Comparison of ENCODE assay signal across 8 cellular contexts in genomic region chr12:108701779-108702435, GRCh38. TPM values are rescaled to one million over a fixed set of nuclear protein-coding genes. Genes with fewer than 3 reads are reported as not detected.
DNase-seq lines count a peak whose midpoint lies in the region; ATAC-seq and TF ChIP-seq lines count a peak whose summit lies in the region.
"Had no signal": no experiment of that assay in that cellular context is flagged by ENCODE, and none has a peak within 500 bp of the region (broad histone marks: within the 10 kb centered on the region; RNA-seq: fewer than 3 reads in every experiment).

No MANE protein-coding gene starts in this region.

- peak overlapping the region; percentile 48 for H2BK5ac ChIP-seq in IMR-90 (ENCODE audit: low read depth, low read length, poor library complexity, severe bottlenecking)

- no peak for TF ChIP-seq EP300 in stomach (IDR thresholded peaks at IDR 0.05)

- H3K9me1 ChIP-seq in IMR-90 (ENCODE audit: insufficient read depth, low read length), result peaks cover 28% of the 10 kb centered on the region

- H3K27ac ChIP-seq in IMR-90 (ENCODE audit: insufficient read depth, low read length), result peak overlapping the region; percentile 91
- H3K27ac ChIP-seq in angular gyrus (ENCODE audit: low read depth, low read length), result peak overlapping the region; percentile 60
- peak overlapping the region; percentile 12 for H3K27ac ChIP-seq in iPS-18a (ENCODE audit: low read length)
- H3K27ac ChIP-seq in stomach, result peak overlapping the region; percentile 13 to 93 (median 56)

- H4K8ac ChIP-seq in IMR-90 (ENCODE audit: low read depth in 2 of 2, low read length in 2 of 2), result peak overlapping the region; percentile 39 to 56; a peak in 3 of 4 replicates

- peak overlapping the region; percentile 16 for H2BK20ac ChIP-seq in IMR-90 (ENCODE audit: low read depth, low read length)

- no peak overlapping the region for H2AK9ac ChIP-seq in IMR-90 (replicated peaks; ENCODE audit: low read depth, low read length, poor library complexity)

- intact Hi-C loops in IMR-90 (cut with micrococcal nuclease), result no loop called here
- intact Hi-C loops in stomach (cut with DNase I; ENCODE audit: low total_unique reads), result no loop called here

- H4K91ac ChIP-seq in IMR-90 (ENCODE audit: insufficient read depth, low read depth, low read length), result peak overlapping the region; percentile 68; the same call in 1 of the 2 replicates

- H3K18ac ChIP-seq in IMR-90 (ENCODE audit: low read depth, low read length), result peak overlapping the region; percentile 26

- peak; percentile 63 for DNase-seq in IMR-90
- DNase-seq in stomach, result no peak
- DNase-seq in NCI-H146 (lab: John Stamatoyannopoulos, UW), result no peak
- DNase-seq: NCI-H526 had no signal

- H3K23ac ChIP-seq in IMR-90 (ENCODE audit: low read depth, low read length), result peak overlapping the region; percentile 96

- H2AFZ ChIP-seq in IMR-90 (replicated peaks; ENCODE audit: low read length, poor library complexity), result no peak overlapping the region

- no TSS peak for BruUV-seq in IMR-90 (replicated peaks; lab: Mats Ljungman, UMichigan)

- H2BK15ac ChIP-seq in IMR-90 (ENCODE audit: low read depth, low read length), result no peak overlapping the region

- H4K5ac ChIP-seq in IMR-90 (ENCODE audit: low read depth, low read length), result peak overlapping the region; percentile 66

- peak overlapping the region; percentile 63 for H3K56ac ChIP-seq in IMR-90 (ENCODE audit: extremely low read depth, insufficient read depth, low read length)

- peak overlapping the region; percentile 75; the same call in 1 of the 2 replicates for H2AK5ac ChIP-seq in IMR-90 (ENCODE audit: low read depth, low read length)

- 0% methylated on average over 1 of the region's 5 CpGs; no CpG with 5 or more reads in 1 of the 2 experiments for WGBS in IMR-90 (ENCODE audit: extremely low coverage in 2 of 2, insufficient read length in 1 of 2), 2 experiments
- 25 to 33% (median 29%) methylated on average over 5 of the region's 5 CpGs for WGBS in stomach, 5 donors

- H3K14ac ChIP-seq in IMR-90 (replicated peaks; ENCODE audit: low read depth, low read length), result peak overlapping the region; percentile 68

- peaks cover 93% of the 10 kb centered on the region for H4K20me1 ChIP-seq in IMR-90 (ENCODE audit: insufficient read depth, low read length)

- H3K4me3 ChIP-seq in IMR-90 (ENCODE audit: insufficient read depth, low read depth, low read length) (no peak overlapping the region), iPS-18a (ENCODE audit: low read length) (no peak overlapping the region), stomach (no peak overlapping the region)

- H3K27me3 ChIP-seq in IMR-90 (ENCODE audit: control insufficient read depth, insufficient read depth, low read length) (no peaks in the 10 kb centered on the region), iPS-18a (ENCODE audit: control insufficient read depth, insufficient read depth, low read length) (no peaks in the 10 kb centered on the region), stomach (no peaks in the 10 kb centered on the region)

- TF ChIP-seq CTCF in IMR-90 (conservative IDR thresholded peaks at IDR 0.05; ENCODE audit: low read depth, low read length) (no peak), stomach (IDR thresholded peaks at IDR 0.05) (no peak)

- in situ Hi-C loops in IMR-90 (cut with MboI; ENCODE audit: low sequenced_read_pairs), result no loop called here

- H2BK120ac ChIP-seq in IMR-90 (ENCODE audit: low read depth, low read length), result peak overlapping the region; percentile 38

- POLR2A ChIA-PET in IMR-90 (lab: Charles Lee; ENCODE audit: unreplicated experiment), result no interaction called here

- no peaks in the 10 kb centered on the region for H3K9me3 ChIP-seq in IMR-90 (ENCODE audit: control insufficient read depth, insufficient read depth, low read length)
- no peaks in the 10 kb centered on the region for H3K9me3 ChIP-seq in iPS-18a (ENCODE audit: control insufficient read depth, low read depth, low read length)
- H3K9me3 ChIP-seq in stomach, result no peaks in the 10 kb centered on the region

- peak overlapping the region; percentile 64 for H3K4me2 ChIP-seq in IMR-90 (ENCODE audit: low read depth, low read length)

- H3K36me3 ChIP-seq in IMR-90 (ENCODE audit: control insufficient read depth, insufficient read depth, low read length) (peaks cover 28% of the 10 kb centered on the region), iPS-18a (ENCODE audit: control insufficient read depth, low read depth, low read length) (peaks cover 25% of the 10 kb centered on the region), stomach (peaks cover 0 to 36% (median 23%) of the 10 kb centered on the region in 4 donors)

- H3K4me1 ChIP-seq in IMR-90 (ENCODE audit: control insufficient read depth, insufficient read depth, low read length) (peaks cover 34% of the 10 kb centered on the region), iPS-18a (ENCODE audit: control insufficient read depth, low read depth, low read length) (peaks cover 24% of the 10 kb centered on the region), stomach (peaks cover 0 to 81% (median 44%) of the 10 kb centered on the region in 4 donors)

- TF ChIP-seq POLR2A in IMR-90 (IDR thresholded peaks at IDR 0.05; ENCODE audit: low read depth, low read length) (no peak), stomach (IDR thresholded peaks at IDR 0.05) (no peak)

- dilution Hi-C loops in IMR-90 (cut with HindIII; ENCODE audit: low sequenced_read_pairs, unreplicated experiment), result no loop called here

- CTCF ChIA-PET in IMR-90 (lab: Yijun Ruan, JAX), result interaction anchor here (0.7 kb wide), 1 partner anchor 10 kb away, joined by 3 read pairs; no protein-coding TSS in a partner anchor

- ATAC-seq in IMR-90 (ENCODE audit: low read depth) (peak; percentile 48), GM18511 (IDR thresholded peaks at IDR 0.05; ENCODE audit: unreplicated experiment) (no peak), HG03442 (IDR thresholded peaks at IDR 0.05; ENCODE audit: unreplicated experiment) (no peak)

- no peak for TF ChIP-seq RAD21 in IMR-90 (IDR thresholded peaks at IDR 0.05; ENCODE audit: low read length)

- peak overlapping the region; percentile 13 for H3K4ac ChIP-seq in IMR-90 (ENCODE audit: low read depth, low read length)

- peak overlapping the region; percentile 77 for H3K9ac ChIP-seq in IMR-90 (ENCODE audit: low read depth, low read length)
- no peak overlapping the region for H3K9ac ChIP-seq in iPS-18a (ENCODE audit: low read length)

- H3K79me1 ChIP-seq in IMR-90 (ENCODE audit: low read depth in 1 of 2, low read length in 2 of 2), result peaks cover 0 to 57% of the 10 kb centered on the region in 2 experiments; a peak in 2 of 4 replicates

TF ChIP-seq in IMR-90, 13 proteins besides CTCF, POLR2A, EP300 and RAD21:
- TF ChIP-seq MXI1 (IDR thresholded peaks at IDR 0.05; ENCODE audit: borderline replicate concordance, low read depth, low read length) (no peak), BHLHE40 (IDR thresholded peaks at IDR 0.05; ENCODE audit: low read depth, low read length) (no peak), MAZ (IDR thresholded peaks at IDR 0.05; ENCODE audit: borderline replicate concordance, low read depth, low read length) (no peak), CHD1 (IDR thresholded peaks at IDR 0.05; ENCODE audit: low read depth, low read length) (no peak), CEBPB (IDR thresholded peaks at IDR 0.05; ENCODE audit: low read depth, low read length) (no peak), RCOR1 (IDR thresholded peaks at IDR 0.05; ENCODE audit: insufficient replicate concordance, low read length) (no peak), NFE2L2 (IDR thresholded peaks at IDR 0.05; ENCODE audit: low read depth, low read length) (no peak), ELK1 (IDR thresholded peaks at IDR 0.05; ENCODE audit: borderline replicate concordance, low read depth, low read length) (no peak)

RNA-seq across cellular contexts. Expression of gene CORO1C, which starts 29.4 kb away (rescaled TPM):
- total RNA-seq in IMR-90 (2012; rRNA removed), result 1,042 and 1,100 TPM in 2 replicates
- 591 and 675 TPM in 2 replicates for polyA plus RNA-seq in IMR-90 (2012; rRNA removed)
- 183 and 262 TPM in 2 replicates for polyA plus RNA-seq in IMR-90 (2012; cell fraction: cytosol; rRNA removed)
- 145 and 350 TPM in 2 replicates for polyA plus RNA-seq in IMR-90 (2012; cell fraction: nucleus; rRNA removed; ENCODE audit: low replicate concordance)
- total RNA-seq in stomach, result 100 to 1,000 TPM; 143 to 392 (median 188) TPM
- polyA plus RNA-seq in stomach, result 10 to 100 TPM; 27.4 to 45.4 (median 44.1) TPM

Comparison
In these comparisons a context has a peak if more than half of its experiments do, and no peak if none do; other contexts are left out.
1. H3K27ac ChIP-seq: peak in every context shown above with its lines; median percentile 91 in IMR-90; 60 in angular gyrus; 56 in stomach; 12 in iPS-18a.